30 cellular contexts compared by ENCODE assay signal in the genomic region with DNA sequence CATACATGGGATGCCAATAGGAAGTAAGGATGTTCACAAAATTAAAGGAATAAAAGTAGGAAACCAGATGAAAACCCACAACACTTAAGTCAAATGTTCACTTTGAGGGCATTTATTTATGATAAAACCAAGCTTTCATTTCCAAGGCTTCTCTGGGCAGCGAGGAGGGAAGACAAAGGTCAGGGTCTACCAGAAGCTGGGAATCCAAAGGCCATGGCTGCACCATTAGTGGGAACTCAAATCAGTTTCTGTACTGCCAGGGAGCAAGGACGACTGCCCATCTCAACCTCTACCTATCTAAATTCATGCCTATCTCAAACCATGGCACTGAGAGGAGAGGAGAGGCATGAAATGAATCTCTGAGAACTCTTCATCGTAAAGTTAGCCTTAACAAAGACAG.
"Had no signal": no experiment of that assay in that cellular context is flagged by ENCODE, and none has a peak within 500 bp of the region (broad histone marks: within the 10 kb centered on the region; RNA-seq: fewer than 3 reads in every experiment).

No MANE protein-coding gene starts in this region.

- H3K9me3 Mint-ChIP-seq: activated B cell treated with CpG ODN at 0.5 μM for 24 hours; activated CD8-positive, alpha-beta T cell treated with anti-CD3 and anti-CD28 coated beads for 36 hours; activated naive CD4-positive, alpha-beta T cell treated with anti-CD3 and anti-CD28 coated beads, Interleukin-2, amount 10 ng/mL, durations not matched to agents 7 days and 5 days; activated naive CD4-positive, alpha-beta T cell treated with anti-CD3 and anti-CD28 coated beads, Interleukin-2, amount 50 U/mL, for 72 hours; activated naive CD8-positive, alpha-beta T cell treated with anti-CD3 and anti-CD28 coated beads, Interleukin-2, amount 10 ng/mL, durations not matched to agents 7 days and 5 days; brain; T-cell; T-helper 1 cell treated with Interleukin-12 subunit alpha and Interleukin-12 subunit beta and Interleukin-4 antibody, amounts not matched to agents 30 μg/mL and 1 μg/mL, for 36 hours; T-helper 2 cell treated with Interferon-gamma antibody and Interleukin-4, amounts not matched to agents 5 μg/mL and 100 μg/mL, for 36 hours had no signal

- H3K36me3 ChIP-seq: breast epithelium had no signal

- H3K27ac ChIP-seq: ascending aorta, breast epithelium, cardiac muscle cell, colonic mucosa, epithelial cell of prostate, esophagus squamous epithelium, gastroesophageal sphincter, WERI-Rb-1 had no signal

- H3K4me1 ChIP-seq: ascending aorta, breast epithelium, colonic mucosa, esophagus squamous epithelium, gastroesophageal sphincter had no signal

- H3K4me3 Mint-ChIP-seq: activated B cell treated with CpG ODN at 0.5 μM for 24 hours; activated CD8-positive, alpha-beta T cell treated with anti-CD3 and anti-CD28 coated beads for 36 hours; activated naive CD4-positive, alpha-beta T cell treated with anti-CD3 and anti-CD28 coated beads, Interleukin-2, amount 10 ng/mL, durations not matched to agents 7 days and 5 days; activated naive CD8-positive, alpha-beta T cell treated with anti-CD3 and anti-CD28 coated beads, Interleukin-2, amount 10 ng/mL, durations not matched to agents 7 days and 5 days; brain; T-cell; T-helper 1 cell treated with Interleukin-12 subunit alpha and Interleukin-12 subunit beta and Interleukin-4 antibody, amounts not matched to agents 30 μg/mL and 1 μg/mL, for 36 hours; T-helper 2 cell treated with Interferon-gamma antibody and Interleukin-4, amounts not matched to agents 5 μg/mL and 100 μg/mL, for 36 hours had no signal

- H3K9me3 ChIP-seq: ascending aorta, breast epithelium, colonic mucosa, esophagus squamous epithelium, gastroesophageal sphincter had no signal

- H3K27ac Mint-ChIP-seq: activated B cell treated with CpG ODN at 0.5 μM for 24 hours; activated CD8-positive, alpha-beta T cell treated with anti-CD3 and anti-CD28 coated beads for 36 hours; activated naive CD4-positive, alpha-beta T cell treated with anti-CD3 and anti-CD28 coated beads, Interleukin-2, amount 10 ng/mL, durations not matched to agents 7 days and 5 days; activated naive CD4-positive, alpha-beta T cell treated with anti-CD3 and anti-CD28 coated beads, Interleukin-2, amount 50 U/mL, for 72 hours; activated naive CD8-positive, alpha-beta T cell treated with anti-CD3 and anti-CD28 coated beads, Interleukin-2, amount 10 ng/mL, durations not matched to agents 7 days and 5 days; brain; T-cell; T-helper 1 cell treated with Interleukin-12 subunit alpha and Interleukin-12 subunit beta and Interleukin-4 antibody, amounts not matched to agents 30 μg/mL and 1 μg/mL, for 36 hours; T-helper 2 cell treated with Interferon-gamma antibody and Interleukin-4, amounts not matched to agents 5 μg/mL and 100 μg/mL, for 36 hours had no signal

- H3K27me3 ChIP-seq: ascending aorta, breast epithelium, cardiac muscle cell, colonic mucosa, esophagus squamous epithelium, gastroesophageal sphincter had no signal

- H3K4me3 ChIP-seq: ascending aorta, breast epithelium, cardiac muscle cell, colonic mucosa, esophagus squamous epithelium, gastroesophageal sphincter had no signal

- ATAC-seq: activated CD4-positive, CD25-positive, alpha-beta regulatory T cell treated with anti-CD3 and anti-CD28 coated beads, Interleukin-2, amount 50 U/mL, for 24 hours; activated CD8-positive, alpha-beta T cell treated with anti-CD3 and anti-CD28 coated beads for 36 hours; activated naive CD4-positive, alpha-beta T cell treated with anti-CD3 and anti-CD28 coated beads, Interleukin-2, amount 50 U/mL, for 72 hours; gastroesophageal sphincter; T-cell had no signal

- H3K4me1 Mint-ChIP-seq: activated B cell treated with CpG ODN at 0.5 μM for 24 hours; activated naive CD4-positive, alpha-beta T cell treated with anti-CD3 and anti-CD28 coated beads, Interleukin-2, amount 10 ng/mL, durations not matched to agents 7 days and 5 days; activated naive CD8-positive, alpha-beta T cell treated with anti-CD3 and anti-CD28 coated beads, Interleukin-2, amount 10 ng/mL, durations not matched to agents 7 days and 5 days; brain had no signal

- H3K27me3 Mint-ChIP-seq: activated B cell treated with CpG ODN at 0.5 μM for 24 hours; activated CD8-positive, alpha-beta T cell treated with anti-CD3 and anti-CD28 coated beads for 36 hours; activated naive CD4-positive, alpha-beta T cell treated with anti-CD3 and anti-CD28 coated beads, Interleukin-2, amount 10 ng/mL, durations not matched to agents 7 days and 5 days; activated naive CD8-positive, alpha-beta T cell treated with anti-CD3 and anti-CD28 coated beads, Interleukin-2, amount 10 ng/mL, durations not matched to agents 7 days and 5 days; brain; T-cell had no signal

- DNase-seq: activated B cell treated with CpG ODN at 0.5 μM for 24 hours; activated CD4-positive, alpha-beta T cell treated with anti-CD3 and anti-CD28 coated beads for 48 hours; activated CD4-positive, alpha-beta T cell treated with anti-CD3 and anti-CD28 coated beads, Interleukin-2, amount 50 U/mL, for 1 hour; activated CD4-positive, alpha-beta T cell treated with anti-CD3 and anti-CD28 coated beads, Interleukin-2, amount 50 U/mL, for 48 hours; activated CD8-positive, alpha-beta T cell treated with anti-CD3 and anti-CD28 coated beads for 36 hours; activated gamma-delta T cell; activated naive CD4-positive, alpha-beta T cell; activated naive CD4-positive, alpha-beta T cell treated with anti-CD3 and anti-CD28 coated beads, Interleukin-2, amount 10 ng/mL, durations not matched to agents 7 days and 5 days; activated naive CD8-positive, alpha-beta T cell treated with anti-CD3 and anti-CD28 coated beads, Interleukin-2, amount 10 ng/mL, durations not matched to agents 7 days and 5 days; activated T-cell treated with anti-CD3 and anti-CD28 coated beads, Interleukin-2, amount 50 U/mL, for 48 hours; central memory CD4-positive, alpha-beta T cell; cerebellar nuclear complex; colonic mucosa; effector CD8-positive, alpha-beta T cell; esophagus squamous epithelium; foreskin melanocyte; SW 1271; T-cell; T1000; WERI-Rb-1 had no signal
